In genomic region chr9:75002422-75003023, GRCh38 we compare ENCODE assay signal across 10 cellular contexts. TPM values are rescaled to one million over a fixed set of nuclear protein-coding genes. Genes with fewer than 3 reads are reported as not detected.
DNase-seq lines count a peak whose midpoint lies in the region; ATAC-seq, FAIRE-seq and TF ChIP-seq lines count a peak whose summit lies in the region.
"Had no signal": no experiment of that assay in that cellular context is flagged by ENCODE, and none has a peak within 500 bp of the region (broad histone marks: within the 10 kb centered on the region; RNA-seq: fewer than 3 reads in every experiment).

No MANE protein-coding gene starts in this region.

- H3K27me3 ChIP-seq in DND-41 (ENCODE audit: insufficient read depth, low read length, poor library complexity) (no peaks in the 10 kb centered on the region), GM12878 (replicated peaks in 1 of 2; ENCODE audit: control insufficient read depth in 2 of 2, insufficient read depth in 2 of 2, low read length in 1 of 2) (no peaks in the 10 kb centered on the region), small intestine (ENCODE audit: control insufficient read depth in 2 of 2, insufficient read depth in 2 of 2, low read length in 2 of 2) (no peaks in the 10 kb centered on the region)

- H3K4me1 ChIP-seq in DND-41 (ENCODE audit: insufficient read depth, low read length) (no peaks in the 10 kb centered on the region), GM12878 (ENCODE audit: control insufficient read depth, insufficient read depth, low read length) (peaks cover 8% of the 10 kb centered on the region), small intestine (ENCODE audit: control insufficient read depth in 2 of 2, insufficient read depth in 1 of 2, low read depth in 1 of 2, low read length in 1 of 2) (peaks cover 0 to 2% of the 10 kb centered on the region in 2 donors)
- H3K4me1 ChIP-seq: parathyroid adenoma had no signal

- H3K36me3 ChIP-seq in DND-41 (ENCODE audit: insufficient read depth, low read length): peaks cover 8% of the 10 kb centered on the region; the same call in 1 of the 2 replicates
- H3K36me3 ChIP-seq in GM12878 (ENCODE audit: control insufficient read depth in 2 of 2, insufficient read depth in 2 of 2, low read length in 1 of 2): no peaks in the 10 kb centered on the region
- no peaks in the 10 kb centered on the region for H3K36me3 ChIP-seq in small intestine (ENCODE audit: control insufficient read depth in 2 of 2, insufficient read depth in 2 of 2, low read length in 2 of 2)

- BruUV-seq in GM12878 (replicated peaks; lab: Mats Ljungman, UMichigan): no TSS peak

- no peak for TF ChIP-seq POLR2A in GM12878 (IDR thresholded peaks at IDR 0.05; ENCODE audit: low read depth, low read length)

- FAIRE-seq in GM12878 (lab: Jason Lieb, UNC) (no peak), small intestine (lab: Jason Lieb, UNC) (no peak)

- ATAC-seq in DND-41 (ENCODE audit: insufficient read depth, low read depth) (peak; percentile 63), GM19452 (IDR thresholded peaks at IDR 0.05; ENCODE audit: unreplicated experiment) (peak; percentile 32), HG03045 (IDR thresholded peaks at IDR 0.05; ENCODE audit: unreplicated experiment) (peak; percentile 15), GM12878 (peak; percentile 52)

- SMC1A ChIA-PET in GM12878 (lab: Charles Lee; ENCODE audit: uncharacterized antibody, unreplicated experiment): interaction anchor here (0.8 to 11.1 kb wide), 5 partner anchors 10 to 227 kb away, joined by 3 to 127 read pairs (median 3); no protein-coding TSS in a partner anchor

- H2AFZ ChIP-seq in DND-41 (ENCODE audit: low read depth, low read length) (no peak overlapping the region), GM12878 (ENCODE audit: control insufficient read depth, low read depth, low read length) (no peak overlapping the region; the same call in 1 of the 2 replicates)

- POLR2A ChIA-PET in GM12878 (lab: Charles Lee): no interaction called here

- H3K9me3 ChIP-seq in DND-41 (ENCODE audit: insufficient read depth, low read length, severe bottlenecking): no peaks in the 10 kb centered on the region
- H3K9me3 ChIP-seq in GM12878 (replicated peaks; ENCODE audit: control insufficient read depth, insufficient read depth, low read length): no peaks in the 10 kb centered on the region
- no peaks in the 10 kb centered on the region for H3K9me3 ChIP-seq in small intestine (ENCODE audit: control insufficient read depth, low read depth)

- TF ChIP-seq RAD21 in GM12878 (IDR thresholded peaks at IDR 0.05; ENCODE audit: insufficient read depth, low read depth, low read length): no peak

- no peak overlapping the region for H3K9ac ChIP-seq in DND-41 (ENCODE audit: low read depth, low read length)
- no peak overlapping the region for H3K9ac ChIP-seq in GM12878 (ENCODE audit: control insufficient read depth, insufficient read depth, low read length)
- H3K9ac ChIP-seq: parathyroid adenoma had no signal

- H3K4me3 ChIP-seq in DND-41 (ENCODE audit: low read depth in 1 of 2, low read length in 2 of 2) (no peak overlapping the region), GM12878 (no peak overlapping the region), small intestine (ENCODE audit: low read depth in 1 of 2, low read length in 2 of 2) (no peak overlapping the region)

- H3K4me2 ChIP-seq in DND-41 (ENCODE audit: insufficient read depth, low read length) (no peak overlapping the region), GM12878 (ENCODE audit: control insufficient read depth, insufficient read depth) (no peak overlapping the region)

- TF ChIP-seq EP300 in GM12878 (IDR thresholded peaks at IDR 0.05; ENCODE audit: borderline replicate concordance in 1 of 2, control insufficient read depth in 1 of 2, low read depth in 2 of 2, low read length in 2 of 2): no peak

- H4K20me1 ChIP-seq in DND-41 (ENCODE audit: insufficient read depth, low read length) (no peaks in the 10 kb centered on the region), GM12878 (ENCODE audit: control insufficient read depth, insufficient read depth) (no peaks in the 10 kb centered on the region)

- intact Hi-C loops in GM12878 (cut with micrococcal nuclease; ENCODE audit: unreplicated experiment): loop anchor here (1.0 to 2.0 kb wide), 3 partner anchors 50 to 228 kb away; partner anchors contain the start of gene C9orf40

- 75% methylated on average over 4 of the region's 4 CpGs for WGBS in GM12878 (ENCODE audit: insufficient coverage, insufficient replicate concordance, low lambda C conversion rate, missing lambda C conversion rate)
- 64 to 67% (median 64%) methylated on average over 4 of the region's 4 CpGs for WGBS in small intestine, 3 donors

- H3K79me2 ChIP-seq in DND-41 (ENCODE audit: insufficient read depth, low read length): no peaks in the 10 kb centered on the region
- H3K79me2 ChIP-seq in GM12878 (ENCODE audit: control insufficient read depth, insufficient read depth, low read length): no peaks in the 10 kb centered on the region
- H3K79me2 ChIP-seq: parathyroid adenoma had no signal

- RAD21 ChIA-PET in GM12878 (lab: Charles Lee; ENCODE audit: unreplicated experiment): interaction anchor here (0.7 to 2.0 kb wide), 7 partner anchors 19 to 229 kb away, joined by 3 to 7 read pairs (median 4); no protein-coding TSS in a partner anchor

- TF ChIP-seq CTCF in DND-41 (IDR thresholded peaks at IDR 0.05; ENCODE audit: borderline replicate concordance, extremely low read depth, low read length, poor library complexity, severe bottlenecking) (no peak), GM12878 (IDR thresholded peaks at IDR 0.05 in 2 of 3, conservative IDR thresholded peaks at IDR 0.05 in 1 of 3; ENCODE audit: control insufficient read depth in 2 of 3, extremely low read depth in 1 of 3, insufficient read depth in 1 of 3, low read depth in 3 of 3, low read length in 3 of 3) (no peak)

- CTCF ChIA-PET in GM12878 (lab: Yijun Ruan, JAX): interaction anchor here (0.8 to 16.9 kb wide), 14 partner anchors 9 to 229 kb away, joined by 3 to 320 read pairs (median 4); no protein-coding TSS in a partner anchor

- in situ Hi-C loops in GM12878 (cut with MboI): loop anchor here (5.0 kb wide), 1 partner anchor 230 kb away; no protein-coding TSS in a partner anchor

- H3K27ac ChIP-seq in DND-41 (ENCODE audit: low read length): no peak overlapping the region
- H3K27ac ChIP-seq in GM12878 (ENCODE audit: control insufficient read depth, insufficient read depth): no peak overlapping the region
- no peak overlapping the region for H3K27ac ChIP-seq in small intestine (ENCODE audit: low read depth in 1 of 2, low read length in 1 of 2)
- H3K27ac ChIP-seq: parathyroid adenoma had no signal

- DNase-seq in DND-41 (no peak), GM12878 (ENCODE audit: low read depth, low spot score) (no peak), small intestine (no peak), OCI-M2 (lab: John Stamatoyannopoulos, UW; ENCODE audit: unreplicated experiment) (no peak), NCI-H128 (lab: John Stamatoyannopoulos, UW; ENCODE audit: unreplicated experiment) (no peak), pons (ENCODE audit: low spot score) (no peak)
- DNase-seq: activated effector memory CD4-positive, alpha-beta T cell treated with anti-CD3 and anti-CD28 coated beads, Interleukin-2, amount 50 U/mL, for 16 hours had no signal

TF ChIP-seq in GM12878, 131 proteins besides CTCF, POLR2A, EP300 and RAD21 (continues in another document):
- TF ChIP-seq CHD2 (IDR thresholded peaks at IDR 0.05; ENCODE audit: borderline replicate concordance, low read depth, low read length) (no peak), CEBPB (IDR thresholded peaks at IDR 0.05; ENCODE audit: borderline replicate concordance in 1 of 2, low read depth in 2 of 2, low read length in 2 of 2) (no peak), IRF4 (IDR thresholded peaks at IDR 0.05; ENCODE audit: low read depth, low read length) (no peak)

RNA-seq across cellular contexts. Expression of gene CARNMT1, which starts 25.6 kb away (rescaled TPM):
- 37.2 and 39.9 TPM in 2 replicates for total RNA-seq in GM12878 (2013; cell fraction: nucleolus; rRNA removed)
- total RNA-seq in GM12878 (2014; rRNA removed): 15.1 and 18.1 TPM in 2 replicates
- total RNA-seq in GM12878 (2014; rRNA removed; fragmentation: Illumina TruSeq; extraction: Trizol): 17.5 and 18.9 TPM in 2 replicates
- total RNA-seq in GM12878 (2021): 16.1 and 19.4 TPM in 2 replicates
- polyA plus RNA-seq in GM12878 (2011; ENCODE audit: low read depth): 2.5 TPM
- polyA plus RNA-seq in GM12878 (2011; rRNA removed): 15.8 and 25.6 TPM in 2 replicates
- polyA plus RNA-seq in GM12878 (2011; cell fraction: cytosol; rRNA removed): 5.4 and 6.9 TPM in 2 replicates
- 4.1 and 8.6 TPM in 2 replicates for polyA plus RNA-seq in GM12878 (2011; cell fraction: nucleus; rRNA removed)
- polyA plus RNA-seq in GM12878 (2012): 4.8 and 5.5 TPM in 2 replicates
- 11.8 and 16.1 TPM in 2 replicates for polyA plus RNA-seq in GM12878 (2014; fragmentation: Illumina TruSeq; extraction: Trizol)
- polyA plus RNA-seq in GM12878 (2014; fragmentation: Nextera tagmentation; extraction: Ambion mirVana): 10 to 100 TPM in 1 of 2 experiments, 1 to 10 TPM in 1; 8.2 to 11.1 TPM
- 7.6 and 11.9 TPM in 2 replicates for polyA plus RNA-seq in GM12878 (2014; rRNA removed)
- polyA plus RNA-seq in GM12878 (2016; fragmentation: Nextera tagmentation; extraction: Ambion mirVana): 10 to 100 TPM; 18.5 to 20.1 TPM
- polyA minus RNA-seq in GM12878 (2011; rRNA and poly(A)+ RNA removed): 8.2 and 11.8 TPM in 2 replicates
- 8.6 and 9.7 TPM in 2 replicates for polyA minus RNA-seq in GM12878 (2011; cell fraction: cytosol; rRNA and poly(A)+ RNA removed)
- polyA minus RNA-seq in GM12878 (2011; cell fraction: nucleus; rRNA and poly(A)+ RNA removed): 7.7 and 19.0 TPM in 2 replicates
- polyA plus RNA-seq in small intestine: 10 to 100 TPM in 1 of 3 donors, 1 to 10 TPM in 2; 6.8 to 10.3 (median 9.9) TPM

RNA-seq across cellular contexts. Expression of gene C9orf40, which starts 49.8 kb away (rescaled TPM):
- total RNA-seq in GM12878 (2013; cell fraction: nucleolus; rRNA removed): 5.7 and 7.5 TPM in 2 replicates
- total RNA-seq in GM12878 (2014; rRNA removed): 6.8 and 9.3 TPM in 2 replicates
- total RNA-seq in GM12878 (2014; rRNA removed; fragmentation: Illumina TruSeq; extraction: Trizol): 7.1 and 7.6 TPM in 2 replicates
- total RNA-seq in GM12878 (2021): 18.5 and 21.5 TPM in 2 replicates
- 2.7 TPM for polyA plus RNA-seq in GM12878 (2011; ENCODE audit: low read depth)
- 9.8 and 16.4 TPM in 2 replicates for polyA plus RNA-seq in GM12878 (2011; rRNA removed)
- polyA plus RNA-seq in GM12878 (2011; cell fraction: cytosol; rRNA removed): 3.3 and 4.5 TPM in 2 replicates
- 5.7 and 7.1 TPM in 2 replicates for polyA plus RNA-seq in GM12878 (2011; cell fraction: nucleus; rRNA removed)
- polyA plus RNA-seq in GM12878 (2012): 6.4 and 8.4 TPM in 2 replicates
- polyA plus RNA-seq in GM12878 (2014; fragmentation: Illumina TruSeq; extraction: Trizol): 9.8 and 10.2 TPM in 2 replicates
- polyA plus RNA-seq in GM12878 (2014; fragmentation: Nextera tagmentation; extraction: Ambion mirVana): 10 to 100 TPM in 1 of 2 experiments, 1 to 10 TPM in 1; 7.8 to 14.1 TPM
- polyA plus RNA-seq in GM12878 (2014; rRNA removed): 13.2 and 14.6 TPM in 2 replicates
- polyA plus RNA-seq in GM12878 (2016; fragmentation: Nextera tagmentation; extraction: Ambion mirVana): 10 to 100 TPM; 29.5 to 30.9 TPM
- 0.88 and 0.98 TPM in 2 replicates for polyA minus RNA-seq in GM12878 (2011; rRNA and poly(A)+ RNA removed)
- 2.8 and 4.3 TPM in 2 replicates for polyA minus RNA-seq in GM12878 (2011; cell fraction: cytosol; rRNA and poly(A)+ RNA removed)
- polyA minus RNA-seq in GM12878 (2011; cell fraction: nucleus; rRNA and poly(A)+ RNA removed): 3.7 and 5.9 TPM in 2 replicates
- 10 to 100 TPM in 2 of 3 donors, 1 to 10 TPM in 1; 9.5 to 11.9 (median 11.0) TPM for polyA plus RNA-seq in small intestine
